ENCODE assay signal across 21 cellular contexts in genomic region chr11:35588627-35589026, GRCh38. TPM values are rescaled to one million over a fixed set of nuclear protein-coding genes. Genes with fewer than 3 reads are reported as not detected.
A peak's percentile ranks its signal among the peaks of the same experiment; 100 is the strongest.
DNase-seq lines count a peak whose midpoint lies in the region; ATAC-seq and TF ChIP-seq lines count a peak whose summit lies in the region.
"Had no signal": no experiment of that assay in that cellular context is flagged by ENCODE, and none has a peak within 500 bp of the region (broad histone marks: within the 10 kb centered on the region; RNA-seq: fewer than 3 reads in every experiment).

No MANE protein-coding gene starts in this region.

- H3K27ac ChIP-seq in fibroblast of lung (ENCODE audit: insufficient read depth, low read length) = no peak overlapping the region
- H3K27ac ChIP-seq: C4-2B, lower lobe of right lung, RWPE1, WERI-Rb-1 had no signal

- H3K9ac ChIP-seq in fibroblast of lung (ENCODE audit: insufficient read depth, low read length) = no peak overlapping the region

- no peak overlapping the region for H3K4me3 Mint-ChIP-seq in osteocyte (ENCODE audit: unreplicated experiment)
- H3K4me3 Mint-ChIP-seq: activated T-helper 1 cell treated with anti-CD3 and anti-CD28 coated beads, Interleukin-12 subunit alpha, Interleukin-12 subunit beta, Interleukin-2, Interleukin-4 antibody, amounts not matched to agents 30 ng/mL and 10 ng/mL and 1 ng/mL, durations not matched to agents 14 hours and 24 hours and 36 hours; immature natural killer cell; natural killer cell treated with Interleukin-12 subunit alpha and Interleukin-12 subunit beta and Interleukin-15 and Interleukin-18, amount 100 ng/mL, for 72 hours; T-cell had no signal

- DNase-seq in GM03348 (ENCODE audit: low spot score) (peak; percentile 39), fibroblast of lung (ENCODE audit: low read depth in 2 of 2) (peak; percentile 73 to 78), osteocyte (ENCODE audit: extremely low spot score, unreplicated experiment) (no peak), NCI-H2029 (lab: John Stamatoyannopoulos, UW) (no peak), hypothalamus (lab: John Stamatoyannopoulos, UW) (no peak), D341Med (ENCODE audit: low spot score) (no peak)
- DNase-seq in stimulated activated CD4-positive, alpha-beta T cell treated with anti-CD3 and anti-CD28 coated beads, Interleukin-4, amount 100 ng/mL, for 4 hours = no peak
- DNase-seq: activated CD8-positive, alpha-beta memory T cell treated with anti-CD3 and anti-CD28 coated beads for 24 hours; glutamatergic neuron; immature natural killer cell; lower lobe of right lung; NCI-H146; NCI-H345; stimulated activated naive CD4-positive, alpha-beta T cell; T-cell; WERI-Rb-1 had no signal

- H4K20me1 ChIP-seq in fibroblast of lung (ENCODE audit: control insufficient read depth, extremely low read depth, insufficient read depth, low read length) = no peaks in the 10 kb centered on the region

- H3K4me1 ChIP-seq in fibroblast of lung (ENCODE audit: control insufficient read depth, extremely low read depth, insufficient read depth, low read length) = peaks cover 14% of the 10 kb centered on the region
- H3K4me1 ChIP-seq: lower lobe of right lung had no signal

- H3K27me3 ChIP-seq in fibroblast of lung (ENCODE audit: control insufficient read depth, insufficient read depth, low read length) = no peaks in the 10 kb centered on the region

- H3K4me1 Mint-ChIP-seq in osteocyte (ENCODE audit: unreplicated experiment) = peaks cover 44% of the 10 kb centered on the region
- H3K4me1 Mint-ChIP-seq: immature natural killer cell, T-cell had no signal

- no peaks in the 10 kb centered on the region for H3K9me3 Mint-ChIP-seq in osteocyte (ENCODE audit: unreplicated experiment)
- H3K9me3 Mint-ChIP-seq: activated T-helper 1 cell treated with anti-CD3 and anti-CD28 coated beads, Interleukin-12 subunit alpha, Interleukin-12 subunit beta, Interleukin-2, Interleukin-4 antibody, amounts not matched to agents 30 ng/mL and 10 ng/mL and 1 ng/mL, durations not matched to agents 14 hours and 24 hours and 36 hours; immature natural killer cell; natural killer cell treated with Interleukin-12 subunit alpha and Interleukin-12 subunit beta and Interleukin-15 and Interleukin-18, amount 100 ng/mL, for 72 hours; T-cell had no signal

- no peak overlapping the region for H3K4me2 ChIP-seq in fibroblast of lung (ENCODE audit: extremely low read depth, insufficient read depth, low read length)

- H3K27me3 Mint-ChIP-seq in osteocyte (ENCODE audit: unreplicated experiment) = no peaks in the 10 kb centered on the region

- H3K79me2 ChIP-seq in fibroblast of lung (ENCODE audit: control insufficient read depth, insufficient read depth, low read length) = no peaks in the 10 kb centered on the region

- TF ChIP-seq CTCF in fibroblast of lung (conservative IDR thresholded peaks at IDR 0.05 in 1 of 2, IDR thresholded peaks at IDR 0.05 in 1 of 2; ENCODE audit: low read depth in 1 of 2, low read length in 2 of 2) (no peak), osteocyte (IDR thresholded peaks at IDR 0.05) (no peak)

- peak; percentile 83 for ATAC-seq in SK-N-SH treated with all-trans-retinoic acid at 6 μM for 48 hours
- ATAC-seq: lower lobe of right lung; natural killer cell treated with Interleukin-12 subunit alpha and Interleukin-12 subunit beta and Interleukin-15 and Interleukin-18, amount 100 ng/mL, for 72 hours; T-cell had no signal

- no peak overlapping the region for H2AFZ ChIP-seq in fibroblast of lung (ENCODE audit: low read length)

- no peaks in the 10 kb centered on the region for H3K36me3 ChIP-seq in fibroblast of lung (ENCODE audit: control insufficient read depth, insufficient read depth, low read length)
- H3K36me3 ChIP-seq: lower lobe of right lung, WERI-Rb-1 had no signal

- H3K4me3 ChIP-seq in fibroblast of lung (replicated peaks in 1 of 4; ENCODE audit: control extremely low read depth in 1 of 4, insufficient read depth in 1 of 4, low read depth in 3 of 4, low read length in 4 of 4) = no peak overlapping the region
- H3K4me3 ChIP-seq: lower lobe of right lung had no signal

- peak overlapping the region; percentile 75 for H3K27ac Mint-ChIP-seq in osteocyte (ENCODE audit: unreplicated experiment)
- H3K27ac Mint-ChIP-seq: activated T-helper 1 cell treated with anti-CD3 and anti-CD28 coated beads, Interleukin-12 subunit alpha, Interleukin-12 subunit beta, Interleukin-2, Interleukin-4 antibody, amounts not matched to agents 30 ng/mL and 10 ng/mL and 1 ng/mL, durations not matched to agents 14 hours and 24 hours and 36 hours; immature natural killer cell; natural killer cell treated with Interleukin-12 subunit alpha and Interleukin-12 subunit beta and Interleukin-15 and Interleukin-18, amount 100 ng/mL, for 72 hours; T-cell had no signal

- H3K36me3 Mint-ChIP-seq in osteocyte (ENCODE audit: unreplicated experiment) = no peaks in the 10 kb centered on the region
- H3K36me3 Mint-ChIP-seq: immature natural killer cell; natural killer cell treated with Interleukin-12 subunit alpha and Interleukin-12 subunit beta and Interleukin-15 and Interleukin-18, amount 100 ng/mL, for 72 hours; T-cell had no signal

- H3K9me3 ChIP-seq in fibroblast of lung (ENCODE audit: control insufficient read depth, insufficient read depth, low read depth, low read length) = no peaks in the 10 kb centered on the region
- H3K9me3 ChIP-seq: lower lobe of right lung had no signal

TF ChIP-seq in SK-N-SH treated with all-trans-retinoic acid at 6 μM for 48 hours, 23 proteins besides CTCF, POLR2A, EP300 and RAD21:
- TF ChIP-seq ARNTL (CRISPR knock-in tag; IDR thresholded peaks at IDR 0.05; ENCODE audit: borderline replicate concordance, low read depth) = no peak
- no peak for TF ChIP-seq TCF4 (CRISPR knock-in tag; IDR thresholded peaks at IDR 0.05; ENCODE audit: borderline replicate concordance)
- no peak for TF ChIP-seq GLIS3 (CRISPR knock-in tag; IDR thresholded peaks at IDR 0.05)
- TF ChIP-seq POU6F1 (CRISPR knock-in tag; IDR thresholded peaks at IDR 0.05; ENCODE audit: borderline replicate concordance, low read depth) = no peak
- no peak for TF ChIP-seq ZNF565 (CRISPR knock-in tag; conservative IDR thresholded peaks at IDR 0.05; ENCODE audit: low read depth)
- no peak for TF ChIP-seq SNAI2 (CRISPR knock-in tag; IDR thresholded peaks at IDR 0.05)
- TF ChIP-seq CREB5 (CRISPR knock-in tag; IDR thresholded peaks at IDR 0.05; ENCODE audit: low read depth) = no peak
TF ChIP-seq in SK-N-SH treated with all-trans-retinoic acid at 6 μM for 48 hours: peak in this region for 0.

RNA-seq across cellular contexts. Expression of gene FJX1, which starts 29.6 kb away (rescaled TPM):
- total RNA-seq in fibroblast of lung (8.7 and 10.4 TPM in 2 replicates), osteocyte (20.2 and 21.6 TPM in 2 replicates)
- polyA plus RNA-seq in fibroblast of lung = 4.2 and 7.1 TPM in 2 replicates
- 16.1 and 24.1 TPM in 2 replicates for polyA plus RNA-seq in fibroblast of lung (2012)
- polyA minus RNA-seq in fibroblast of lung (ENCODE audit: low replicate concordance) = 4.9 and 12.0 TPM in 2 replicates
- polyA plus RNA-seq: immature natural killer cell had no signal

Comparison
In these comparisons a context has a peak if more than half of its experiments do, and no peak if none do; other contexts are left out.
1. DNase-seq: peak in GM03348 (single experiment) and fibroblast of lung (2 of 2); none in osteocyte (single experiment), stimulated activated CD4-positive, alpha-beta T cell treated with anti-CD3 and anti-CD28 coated beads, Interleukin-4, amount 100 ng/mL, for 4 hours (0 of 2), NCI-H2029 (single experiment), hypothalamus (0 of 51) and D341Med (single experiment).